ENCODE assay signal across 9 cellular contexts in genomic region chr4:182447938-182448280, GRCh38.
A peak's percentile ranks its signal among the peaks of the same experiment; 100 is the strongest.
DNase-seq lines count a peak whose midpoint lies in the region; ATAC-seq and TF ChIP-seq lines count a peak whose summit lies in the region.
"Had no signal": no experiment of that assay in that cellular context is flagged by ENCODE, and none has a peak within 500 bp of the region (broad histone marks: within the 10 kb centered on the region; RNA-seq: fewer than 3 reads in every experiment).

No MANE protein-coding gene starts in this region.

- H3K9me2 ChIP-seq in hepatocyte (replicated peaks; ENCODE audit: insufficient read depth), result no peaks in the 10 kb centered on the region

- peaks cover 61% of the 10 kb centered on the region for H3K27me3 Mint-ChIP-seq in activated naive CD8-positive, alpha-beta T cell treated with anti-CD3 and anti-CD28 coated beads, Interleukin-2, amount 50 U/mL, for 24 hours

- H3K27ac ChIP-seq in hepatocyte, result peak overlapping the region; percentile 84
- peak overlapping the region; percentile 79 to 86 (median 83) for H3K27ac ChIP-seq in gastrocnemius medialis
- H3K27ac ChIP-seq: neutrophil had no signal

- H3K79me2 ChIP-seq in hepatocyte, result peaks cover 37% of the 10 kb centered on the region

- H3K36me3 ChIP-seq in H7 (replicated peaks; ENCODE audit: control insufficient read depth, insufficient read depth, low read length) (no peaks in the 10 kb centered on the region), hepatocyte (replicated peaks; ENCODE audit: insufficient read depth, low read depth) (no peaks in the 10 kb centered on the region), gastrocnemius medialis (no peaks in the 10 kb centered on the region)
- H3K36me3 ChIP-seq: neutrophil had no signal

- H3K4me3 ChIP-seq in H7 (ENCODE audit: insufficient read depth, low read depth, low read length) (peak overlapping the region; percentile 76), hepatocyte (peak overlapping the region; percentile 90), gastrocnemius medialis (peak overlapping the region; percentile 75 to 83 (median 79))

- no peaks in the 10 kb centered on the region for H4K20me1 ChIP-seq in hepatocyte (ENCODE audit: insufficient read depth, poor library complexity, severe bottlenecking)

- no peak for ATAC-seq in activated naive CD8-positive, alpha-beta T cell treated with anti-CD3 and anti-CD28 coated beads, Interleukin-2, amount 50 U/mL, for 24 hours
- ATAC-seq in gastrocnemius medialis (peak; percentile 16 to 39), GM21447 (IDR thresholded peaks at IDR 0.05; ENCODE audit: unreplicated experiment) (no peak), GM21390 (IDR thresholded peaks at IDR 0.05; ENCODE audit: unreplicated experiment) (no peak)

- peak overlapping the region; percentile 34 for H3K4me3 Mint-ChIP-seq in activated naive CD8-positive, alpha-beta T cell treated with anti-CD3 and anti-CD28 coated beads, Interleukin-2, amount 50 U/mL, for 24 hours

- H3K4me1 Mint-ChIP-seq in activated naive CD8-positive, alpha-beta T cell treated with anti-CD3 and anti-CD28 coated beads, Interleukin-2, amount 50 U/mL, for 24 hours, result peaks cover 15% of the 10 kb centered on the region

- peaks cover 2% of the 10 kb centered on the region; the same call in 1 of the 2 replicates for H3K27me3 ChIP-seq in H7 (ENCODE audit: control insufficient read depth, insufficient read depth, low read length)
- H3K27me3 ChIP-seq in hepatocyte, result no peaks in the 10 kb centered on the region
- no peaks in the 10 kb centered on the region for H3K27me3 ChIP-seq in gastrocnemius medialis

- TF ChIP-seq CTCF in hepatocyte (IDR thresholded peaks at IDR 0.05; ENCODE audit: poor library complexity) (no peak), gastrocnemius medialis (IDR thresholded peaks at IDR 0.05 in 4 of 5, conservative IDR thresholded peaks at IDR 0.05 in 1 of 5) (no peak)

- H3K27ac Mint-ChIP-seq in activated naive CD8-positive, alpha-beta T cell treated with anti-CD3 and anti-CD28 coated beads, Interleukin-2, amount 50 U/mL, for 24 hours, result no peak overlapping the region

- DNase-seq in H7, result no peak
- no peak for DNase-seq in activated naive CD8-positive, alpha-beta T cell treated with anti-CD3 and anti-CD28 coated beads, Interleukin-2, amount 50 U/mL, for 24 hours
- DNase-seq in hepatocyte (ENCODE audit: low spot score), result peak; percentile 28
- no peak for DNase-seq in gastrocnemius medialis
- DNase-seq in GF-D8 (lab: John Stamatoyannopoulos, UW), result no peak
- no peak for DNase-seq in NCI-H446 (lab: John Stamatoyannopoulos, UW)

- H3K36me3 Mint-ChIP-seq in activated naive CD8-positive, alpha-beta T cell treated with anti-CD3 and anti-CD28 coated beads, Interleukin-2, amount 50 U/mL, for 24 hours (ENCODE audit: low read depth), result peaks cover 2% of the 10 kb centered on the region

- in situ Hi-C loops in gastrocnemius medialis (cut with MboI; ENCODE audit: low sequenced_read_pairs in 4 of 4), result no loop called here

- H3K9me3 ChIP-seq in hepatocyte (ENCODE audit: low read depth), result no peaks in the 10 kb centered on the region
- no peaks in the 10 kb centered on the region for H3K9me3 ChIP-seq in gastrocnemius medialis
- H3K9me3 ChIP-seq: neutrophil had no signal

- intact Hi-C loops in gastrocnemius medialis (cut with DNase I; ENCODE audit: low total_unique reads), result loop anchor here (10.0 kb wide), 1 partner anchor 233 kb away; no protein-coding TSS in a partner anchor

- H3K9me3 Mint-ChIP-seq in activated naive CD8-positive, alpha-beta T cell treated with anti-CD3 and anti-CD28 coated beads, Interleukin-2, amount 50 U/mL, for 24 hours, result no peaks in the 10 kb centered on the region

- no peaks in the 10 kb centered on the region for H3K4me1 ChIP-seq in hepatocyte (ENCODE audit: insufficient read depth)
- H3K4me1 ChIP-seq in gastrocnemius medialis, result peaks cover 12 to 24% of the 10 kb centered on the region in 2 donors

- H2AFZ ChIP-seq in hepatocyte, result peak overlapping the region; percentile 91

- no peak for TF ChIP-seq POLR2A in gastrocnemius medialis (IDR thresholded peaks at IDR 0.05)

- WGBS in hepatocyte (ENCODE audit: low lambda C conversion rate, missing lambda C conversion rate), result 2% methylated on average over 20 of the region's 22 CpGs

- peak overlapping the region; percentile 94 for H3K4me2 ChIP-seq in hepatocyte

Comparison
In these comparisons a context has a peak if more than half of its experiments do, and no peak if none do; other contexts are left out.
1. ATAC-seq: peak in gastrocnemius medialis (2 of 2); none in activated naive CD8-positive, alpha-beta T cell treated with anti-CD3 and anti-CD28 coated beads, Interleukin-2, amount 50 U/mL, for 24 hours (single experiment), GM21447 (single experiment) and GM21390 (single experiment).
2. Peak in every context shown above with its lines, with median percentiles within 50 percentile points of each other: H3K4me3 ChIP-seq.